ENCODE assay signal across 8 cellular contexts in the genomic region with DNA sequence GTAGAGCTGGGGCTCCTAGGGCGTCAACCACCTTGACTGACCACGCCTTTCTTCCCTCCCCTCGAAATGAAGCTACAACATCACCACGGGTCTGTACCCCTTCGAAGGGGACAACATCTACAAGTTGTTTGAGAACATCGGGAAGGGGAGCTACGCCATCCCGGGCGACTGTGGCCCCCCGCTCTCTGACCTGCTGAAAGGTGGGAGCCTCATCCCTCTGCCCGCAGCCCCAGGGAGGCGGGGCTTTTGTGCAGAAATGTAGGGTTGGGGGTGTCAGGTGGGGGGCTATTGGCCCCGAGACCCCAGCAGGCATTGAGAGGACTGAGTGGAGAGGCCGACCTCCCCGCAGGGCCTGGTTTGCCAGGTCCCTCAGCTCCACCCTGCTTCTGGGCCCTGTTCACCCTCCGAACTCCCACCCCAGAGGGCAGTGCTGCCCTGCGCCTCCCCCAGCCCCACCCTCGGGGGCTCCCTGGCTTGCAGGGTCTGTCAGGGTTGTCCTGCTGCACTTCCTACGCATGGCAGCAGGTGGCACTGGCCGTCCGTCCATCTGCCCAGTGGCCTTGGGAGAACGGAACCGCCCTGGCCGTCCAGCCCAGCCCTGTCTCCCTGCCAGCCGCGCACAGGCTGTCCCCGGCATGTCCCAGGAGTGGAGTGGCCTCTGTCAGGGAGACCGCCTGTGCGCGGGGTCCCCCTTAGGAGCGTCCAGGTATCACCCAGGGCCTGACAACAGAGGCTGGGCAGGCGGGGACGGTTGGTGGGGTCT. TPM values are rescaled to one million over a fixed set of nuclear protein-coding genes. Genes with fewer than 3 reads are reported as not detected.
DNase-seq lines count a peak whose midpoint lies in the region; ATAC-seq, FAIRE-seq and TF ChIP-seq lines count a peak whose summit lies in the region.

No MANE protein-coding gene starts in this region.

- FAIRE-seq in GM12891 (lab: Jason Lieb, UNC) = peak; percentile 28

- intact Hi-C loops in left cardiac atrium (cut with DNase I) (no loop called here), gastrocnemius medialis (cut with DNase I; ENCODE audit: low total_unique reads) (loop anchor here (1.0 kb wide), 1 partner anchor 20 kb away; a partner anchor contains a TSS)

- no peaks in the 10 kb centered on the region for H3K36me3 Mint-ChIP-seq in activated T-helper 17 cell treated with anti-CD3 and anti-CD28 coated beads, Interleukin-2, amount 50 U/mL, for 72 hours (ENCODE audit: low read depth)

- no peak overlapping the region for H3K27ac Mint-ChIP-seq in activated T-helper 17 cell treated with anti-CD3 and anti-CD28 coated beads, Interleukin-2, amount 50 U/mL, for 72 hours

- ATAC-seq in left cardiac atrium = peak; percentile 56 to 74
- peak; percentile 29 to 42 for ATAC-seq in gastrocnemius medialis
- ATAC-seq in HG03108 (IDR thresholded peaks at IDR 0.05; ENCODE audit: unreplicated experiment) = no peak
- no peak for ATAC-seq in activated T-helper 17 cell treated with anti-CD3 and anti-CD28 coated beads, Interleukin-2, amount 50 U/mL, for 72 hours (replicated peaks)

- no peaks in the 10 kb centered on the region for H3K4me1 Mint-ChIP-seq in activated T-helper 17 cell treated with anti-CD3 and anti-CD28 coated beads, Interleukin-2, amount 50 U/mL, for 72 hours

- peaks cover 0 to 39% of the 10 kb centered on the region in 2 donors for H3K36me3 ChIP-seq in gastrocnemius medialis

- H3K9me3 Mint-ChIP-seq in activated T-helper 17 cell treated with anti-CD3 and anti-CD28 coated beads, Interleukin-2, amount 50 U/mL, for 72 hours = no peaks in the 10 kb centered on the region

- peaks cover 36 to 58% of the 10 kb centered on the region in 2 donors for H3K4me1 ChIP-seq in gastrocnemius medialis

- no peak for TF ChIP-seq POLR2A in GM12891 (IDR thresholded peaks at IDR 0.05; ENCODE audit: low read depth, low read length)
- no peak for TF ChIP-seq POLR2A in gastrocnemius medialis (IDR thresholded peaks at IDR 0.05)

- in situ Hi-C loops in gastrocnemius medialis (cut with MboI; ENCODE audit: low sequenced_read_pairs in 4 of 4) = no loop called here

- no peaks in the 10 kb centered on the region for H3K27me3 Mint-ChIP-seq in activated T-helper 17 cell treated with anti-CD3 and anti-CD28 coated beads, Interleukin-2, amount 50 U/mL, for 72 hours

- H3K9me3 ChIP-seq in gastrocnemius medialis = no peaks in the 10 kb centered on the region

- H3K4me3 ChIP-seq in gastrocnemius medialis = no peak overlapping the region

- H3K27ac ChIP-seq in gastrocnemius medialis = peak overlapping the region; percentile 68 to 97 (median 95)

- H3K4me3 Mint-ChIP-seq in activated T-helper 17 cell treated with anti-CD3 and anti-CD28 coated beads, Interleukin-2, amount 50 U/mL, for 72 hours = no peak overlapping the region

- H3K27me3 ChIP-seq in gastrocnemius medialis = no peaks in the 10 kb centered on the region

- DNase-seq in GM12891 (ENCODE audit: insufficient read length, low spot score) (no peak), amniotic epithelial cell (ENCODE audit: low read depth) (peak; percentile 49), left cardiac atrium (peak; percentile 83), gastrocnemius medialis (peak; percentile 52 to 87), COR-L47 (lab: John Stamatoyannopoulos, UW) (no peak), SKM-1 (lab: John Stamatoyannopoulos, UW; ENCODE audit: unreplicated experiment) (no peak)

- peak; percentile 67 to 93 (median 83) for TF ChIP-seq CTCF in gastrocnemius medialis (IDR thresholded peaks at IDR 0.05 in 4 of 5, conservative IDR thresholded peaks at IDR 0.05 in 1 of 5)

TF ChIP-seq in GM12891, 5 proteins besides CTCF, POLR2A, EP300 and RAD21:
- TF ChIP-seq TAF1 (IDR thresholded peaks at IDR 0.05; ENCODE audit: low read depth, low read length) = no peak
- no peak for TF ChIP-seq SPI1 (IDR thresholded peaks at IDR 0.05; ENCODE audit: low read depth, low read length)
- TF ChIP-seq POLR2AphosphoS5 (IDR thresholded peaks at IDR 0.05; ENCODE audit: low read depth, low read length) = no peak
- no peak for TF ChIP-seq POU2F2 (IDR thresholded peaks at IDR 0.05; ENCODE audit: low read depth, low read length)
- TF ChIP-seq PAX5 (IDR thresholded peaks at IDR 0.05; ENCODE audit: insufficient read depth, low read length, severe bottlenecking) = no peak

RNA-seq across cellular contexts. Expression of a gene that starts 15.7 kb away (rescaled TPM):
- 27.4 TPM for polyA plus RNA-seq in GM12891 (2012; ENCODE audit: low read depth, missing spikeins)
- total RNA-seq in left cardiac atrium = 10 to 100 TPM; 48.2 to 53.0 TPM
- total RNA-seq in gastrocnemius medialis = 100 to 1,000 TPM in 3 of 4 donors, 10 to 100 TPM in 1; 91.5 to 194 (median 149) TPM
- total RNA-seq in activated T-helper 17 cell treated with anti-CD3 and anti-CD28 coated beads, Interleukin-2, amount 50 U/mL, for 72 hours = 10 to 100 TPM; 77.0 to 86.6 TPM

RNA-seq across cellular contexts. Expression of a gene that starts 16.5 kb away (rescaled TPM):
- polyA plus RNA-seq in GM12891 (2012; ENCODE audit: low read depth, missing spikeins) = 1.5 TPM
- 1 to 10 TPM; 1.6 to 3.8 TPM for total RNA-seq in left cardiac atrium
- total RNA-seq in gastrocnemius medialis = 1 to 10 TPM in 1 of 4 donors, under 1 TPM in 3; 0.10 to 1.3 (median 0.53) TPM
- 1 to 10 TPM in 1 of 2 donors, under 1 TPM in 1; 0.77 to 1.4 TPM for total RNA-seq in activated T-helper 17 cell treated with anti-CD3 and anti-CD28 coated beads, Interleukin-2, amount 50 U/mL, for 72 hours

RNA-seq across cellular contexts. Expression of a gene that starts 20.2 kb away (rescaled TPM):
- 209 TPM for polyA plus RNA-seq in GM12891 (2012; ENCODE audit: low read depth, missing spikeins)
- 100 to 1,000 TPM; 540 to 639 TPM for total RNA-seq in left cardiac atrium
- 100 to 1,000 TPM; 189 to 442 (median 273) TPM for total RNA-seq in gastrocnemius medialis
- total RNA-seq in activated T-helper 17 cell treated with anti-CD3 and anti-CD28 coated beads, Interleukin-2, amount 50 U/mL, for 72 hours = 100 to 1,000 TPM; 148 to 210 TPM

RNA-seq across cellular contexts. Expression of a gene that starts 27.1 kb away (rescaled TPM):
- 16.2 TPM for polyA plus RNA-seq in GM12891 (2012; ENCODE audit: low read depth, missing spikeins)
- 100 to 1,000 TPM in 1 of 2 donors, 10 to 100 TPM in 1; 58.7 to 148 TPM for total RNA-seq in left cardiac atrium
- 100 to 1,000 TPM in 2 of 4 donors, 10 to 100 TPM in 2; 34.9 to 117 (median 86.3) TPM for total RNA-seq in gastrocnemius medialis
- 10 to 100 TPM; 51.4 to 56.8 TPM for total RNA-seq in activated T-helper 17 cell treated with anti-CD3 and anti-CD28 coated beads, Interleukin-2, amount 50 U/mL, for 72 hours

RNA-seq across cellular contexts. Expression of a gene that starts 47.3 kb away (rescaled TPM):
- polyA plus RNA-seq in GM12891 (2012; ENCODE audit: low read depth, missing spikeins) = 9.2 TPM
- total RNA-seq in left cardiac atrium = 10 to 100 TPM; 27.2 to 64.2 TPM
- 10 to 100 TPM; 22.2 to 49.8 (median 30.9) TPM for total RNA-seq in gastrocnemius medialis
- total RNA-seq in activated T-helper 17 cell treated with anti-CD3 and anti-CD28 coated beads, Interleukin-2, amount 50 U/mL, for 72 hours = 100 to 1,000 TPM; 119 to 139 TPM

Comparison
In these comparisons a context has a peak if more than half of its experiments do, and no peak if none do; other contexts are left out.
1. DNase-seq: peak in amniotic epithelial cell (single experiment), left cardiac atrium (single experiment) and gastrocnemius medialis (2 of 2); none in GM12891 (single experiment), COR-L47 (single experiment) and SKM-1 (single experiment).
2. ATAC-seq: peak in left cardiac atrium (2 of 2) and gastrocnemius medialis (2 of 2); none in HG03108 (single experiment) and activated T-helper 17 cell treated with anti-CD3 and anti-CD28 coated beads, Interleukin-2, amount 50 U/mL, for 72 hours (single experiment).